ENCODE assay signal across 8 cellular contexts in the genomic region with DNA sequence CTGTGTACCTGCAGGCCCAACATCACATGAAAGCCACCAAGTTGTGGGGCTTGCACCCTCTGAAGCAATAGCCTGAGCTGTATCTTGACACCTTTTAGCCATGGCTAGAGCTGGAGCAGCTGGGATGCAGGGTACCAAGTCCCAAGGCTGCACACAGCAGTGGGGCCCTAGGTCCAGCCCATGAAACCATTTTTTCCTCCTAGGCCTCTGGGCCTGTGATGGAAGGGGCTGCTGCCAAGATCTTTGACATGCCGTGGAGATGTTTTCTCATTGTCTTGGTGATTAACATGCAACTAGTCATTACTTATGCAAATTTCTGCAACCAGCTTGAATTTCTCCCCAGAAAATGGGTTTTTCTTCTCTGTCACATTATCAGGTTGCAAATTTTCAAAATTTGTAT.
"Had no signal": no experiment of that assay in that cellular context is flagged by ENCODE, and none has a peak within 500 bp of the region (broad histone marks: within the 10 kb centered on the region; RNA-seq: fewer than 3 reads in every experiment).

No MANE protein-coding gene starts in this region.

- ATAC-seq: GM12878 had no signal

- H3K4me3 ChIP-seq: GM12878 had no signal

- FAIRE-seq: G401.6, GM12878, GM12891, GM12892, GM18507, GM19239 had no signal

- DNase-seq: GDM1, GF-D8 had no signal
